21 cellular contexts compared by ENCODE assay signal in genomic region chr21:42988234-42988965, GRCh38. TPM values are rescaled to one million over a fixed set of nuclear protein-coding genes. Genes with fewer than 3 reads are reported as not detected.
A peak's percentile ranks its signal among the peaks of the same experiment; 100 is the strongest.
DNase-seq lines count a peak whose midpoint lies in the region; ATAC-seq, FAIRE-seq and TF ChIP-seq lines count a peak whose summit lies in the region.
"Had no signal": no experiment of that assay in that cellular context is flagged by ENCODE, and none has a peak within 500 bp of the region (broad histone marks: within the 10 kb centered on the region; RNA-seq: fewer than 3 reads in every experiment).

No MANE protein-coding gene starts in this region.

- H3K56ac ChIP-seq in IMR-90 (ENCODE audit: extremely low read depth, insufficient read depth, low read length) (no peak overlapping the region), H1 (replicated peaks; ENCODE audit: insufficient read length, low read depth, low read length) (no peak overlapping the region)

- H3K14ac ChIP-seq in IMR-90 (replicated peaks; ENCODE audit: low read depth, low read length) (peak overlapping the region; percentile 4), H1 (ENCODE audit: insufficient read length) (no peak overlapping the region)

- peak overlapping the region; percentile 62 for H2BK5ac ChIP-seq in IMR-90 (ENCODE audit: low read depth, low read length, poor library complexity, severe bottlenecking)
- H2BK5ac ChIP-seq in H1 (ENCODE audit: low read depth, low read length), result no peak overlapping the region

- H4K91ac ChIP-seq in IMR-90 (ENCODE audit: insufficient read depth, low read depth, low read length) (peak overlapping the region; percentile 67), H1 (replicated peaks; ENCODE audit: insufficient read length, low read length) (no peak overlapping the region)

- no peak overlapping the region for H3K4me2 ChIP-seq in GM23248 (ENCODE audit: unreplicated experiment)
- no peak overlapping the region for H3K4me2 ChIP-seq in IMR-90 (ENCODE audit: low read depth, low read length)
- no peak overlapping the region for H3K4me2 ChIP-seq in H1 (ENCODE audit: insufficient read depth in 1 of 2, low read depth in 2 of 2, low read length in 2 of 2)

- in situ Hi-C loops in GM23248 (cut with MboI) (no loop called here), IMR-90 (cut with MboI; ENCODE audit: low sequenced_read_pairs) (no loop called here)

- no peak overlapping the region for H2BK12ac ChIP-seq in H1 (ENCODE audit: low read depth, low read length)

- H2BK20ac ChIP-seq in IMR-90 (ENCODE audit: low read depth, low read length) (peak overlapping the region; percentile 6; the same call in 1 of the 2 replicates), H1 (ENCODE audit: low read length) (no peak overlapping the region)

- peak overlapping the region in 1 of 2 experiments; percentile 33; a peak in 2 of 4 replicates for H4K8ac ChIP-seq in IMR-90 (ENCODE audit: low read depth in 2 of 2, low read length in 2 of 2)
- peak overlapping the region; percentile 74 for H4K8ac ChIP-seq in H1 (ENCODE audit: extremely low read depth, insufficient read depth, low read length)

- H3K4me3 Mint-ChIP-seq in nephron progenitor cell, result no peak overlapping the region
- H3K4me3 Mint-ChIP-seq: CD4-positive, alpha-beta memory T cell; effector memory CD8-positive, alpha-beta T cell; T-helper 17 cell had no signal

- H3K9me2 ChIP-seq in GM23248 (ENCODE audit: insufficient read depth), result no peaks in the 10 kb centered on the region

- POLR2A ChIA-PET in IMR-90 (lab: Charles Lee; ENCODE audit: unreplicated experiment), result interaction anchor here (0.5 kb wide), 2 partner anchors 11 to 31 kb away, joined by 9 to 12 read pairs; no protein-coding TSS in a partner anchor
- POLR2A ChIA-PET in H1 (lab: Charles Lee; ENCODE audit: partially characterized antibody), result interaction anchor here (0.9 to 11.8 kb wide), 4 partner anchors 8 to 14 kb away, joined by 4 to 112 read pairs (median 10); partner anchors contain the start of gene PKNOX1

- TF ChIP-seq RAD21 in IMR-90 (IDR thresholded peaks at IDR 0.05; ENCODE audit: low read length) (no peak), H1 (IDR thresholded peaks at IDR 0.05 in 1 of 2, conservative IDR thresholded peaks at IDR 0.05 in 1 of 2; ENCODE audit: low read depth in 2 of 2, low read length in 2 of 2) (no peak)

- no peaks in the 10 kb centered on the region for H3K23me2 ChIP-seq in H1 (ENCODE audit: low read depth, low read length)

- no peak for TF ChIP-seq POLR2A in IMR-90 (IDR thresholded peaks at IDR 0.05; ENCODE audit: low read depth, low read length)
- no peak for TF ChIP-seq POLR2A in H1 (IDR thresholded peaks at IDR 0.05; ENCODE audit: control extremely low read depth in 1 of 2, low read depth in 2 of 2, low read length in 2 of 2)
- TF ChIP-seq POLR2A in Peyer's patch (IDR thresholded peaks at IDR 0.05), result no peak

- no peaks in the 10 kb centered on the region for H3K9me3 ChIP-seq in GM23248 (ENCODE audit: low read depth)
- no peaks in the 10 kb centered on the region for H3K9me3 ChIP-seq in IMR-90 (ENCODE audit: control insufficient read depth, insufficient read depth, low read length)
- no peaks in the 10 kb centered on the region for H3K9me3 ChIP-seq in H1 (ENCODE audit: insufficient read depth in 2 of 2, low read depth in 1 of 2, low read length in 1 of 2)
- H3K9me3 ChIP-seq in Peyer's patch, result no peaks in the 10 kb centered on the region
- H3K9me3 ChIP-seq: body of pancreas, ovary had no signal

- H3K4me3 ChIP-seq in GM23248 (no peak overlapping the region), IMR-90 (ENCODE audit: insufficient read depth, low read depth, low read length) (no peak overlapping the region), H1 (ENCODE audit: extremely low read depth in 1 of 4, insufficient read depth in 2 of 4, low read depth in 3 of 4, low read length in 4 of 4) (no peak overlapping the region), Peyer's patch (no peak overlapping the region)
- H3K4me3 ChIP-seq: body of pancreas, ovary had no signal

- peak overlapping the region; percentile 91 for H4K5ac ChIP-seq in IMR-90 (ENCODE audit: low read depth, low read length)
- H4K5ac ChIP-seq in H1 (ENCODE audit: insufficient read length, low read depth, low read length), result no peak overlapping the region

- H3K4me1 ChIP-seq in GM23248 (ENCODE audit: insufficient read depth) (peaks cover 24% of the 10 kb centered on the region), IMR-90 (ENCODE audit: control insufficient read depth, insufficient read depth, low read length) (peaks cover 34% of the 10 kb centered on the region), H1 (replicated peaks in 1 of 4; ENCODE audit: control insufficient read depth in 3 of 4, insufficient read depth in 4 of 4, low read length in 3 of 4) (peaks cover 0 to 4% (median 1%) of the 10 kb centered on the region in 4 experiments; a peak in 3 of 7 replicates), Peyer's patch (no peaks in the 10 kb centered on the region)

- no TSS peak for BruUV-seq in IMR-90 (replicated peaks; lab: Mats Ljungman, UMichigan)

- DNase-seq in GM23248 (peak; percentile 73), IMR-90 (peak; percentile 82), H1 (ENCODE audit: low read depth in 1 of 2, low spot score in 2 of 2) (no peak), nephron progenitor cell (peak; percentile 10), NCI-H146 treated with DMSO at 0.1 percent for 48 hours (lab: John Stamatoyannopoulos, UW; ENCODE audit: unreplicated experiment) (no peak), HUDEP-2 (lab: John Stamatoyannopoulos, UW; ENCODE audit: unreplicated experiment in 76 of 76) (no peak), Peyer's patch (no peak)
- DNase-seq: activated gamma-delta T cell; body of pancreas; CD4-positive, alpha-beta memory T cell; effector memory CD8-positive, alpha-beta T cell; EL; midbrain; NCI-H187; NCI-H526; ovary; stimulated activated naive CD8-positive, alpha-beta T cell treated with anti-CD3 and anti-CD28 coated beads, Interleukin-15, Interleukin-2, amounts not matched to agents 100 U/mL and 50 U/mL, for 24 hours; T-helper 17 cell had no signal

- H3K4me1 Mint-ChIP-seq in nephron progenitor cell, result peaks cover 61% of the 10 kb centered on the region

- no peak for FAIRE-seq in H1 (lab: Jason Lieb, UNC)
- FAIRE-seq: GM12892, keratinocyte, RCC 7860 had no signal

- H3K18ac ChIP-seq in IMR-90 (ENCODE audit: low read depth, low read length), result peak overlapping the region; percentile 86
- no peak overlapping the region for H3K18ac ChIP-seq in H1 (ENCODE audit: extremely low read depth, low read length)

- no peaks in the 10 kb centered on the region for H3K36me3 ChIP-seq in GM23248 (ENCODE audit: low read depth)
- H3K36me3 ChIP-seq in IMR-90 (ENCODE audit: control insufficient read depth, insufficient read depth, low read length), result no peaks in the 10 kb centered on the region
- H3K36me3 ChIP-seq in H1 (ENCODE audit: control insufficient read depth in 2 of 4, insufficient read depth in 4 of 4, low read length in 3 of 4), result peaks cover 0 to 3% (median 1%) of the 10 kb centered on the region in 4 experiments; a peak in 4 of 8 replicates
- no peaks in the 10 kb centered on the region for H3K36me3 ChIP-seq in Peyer's patch
- H3K36me3 ChIP-seq: ovary had no signal

- H3K27ac ChIP-seq in GM23248, result no peak overlapping the region
- peak overlapping the region; percentile 92 for H3K27ac ChIP-seq in IMR-90 (ENCODE audit: insufficient read depth, low read length)
- H3K27ac ChIP-seq in H1 (ENCODE audit: low read depth, low read length), result no peak overlapping the region
- H3K27ac ChIP-seq in Peyer's patch, result no peak overlapping the region
- H3K27ac ChIP-seq: body of pancreas, ovary had no signal

- peak overlapping the region; percentile 68 for H2AK9ac ChIP-seq in IMR-90 (replicated peaks; ENCODE audit: low read depth, low read length, poor library complexity)

- no peaks in the 10 kb centered on the region for H3K27me3 Mint-ChIP-seq in nephron progenitor cell (ENCODE audit: low read depth, poor library complexity)
- H3K27me3 Mint-ChIP-seq: CD4-positive, alpha-beta memory T cell; effector memory CD8-positive, alpha-beta T cell; T-helper 17 cell had no signal

- peaks cover 19% of the 10 kb centered on the region for H3F3A ChIP-seq in GM23248 (ENCODE audit: insufficient read depth)

- CTCF ChIA-PET in IMR-90 (lab: Yijun Ruan, JAX), result no interaction called here
- CTCF ChIA-PET in H1 (lab: Charles Lee; ENCODE audit: partially characterized antibody), result interaction anchor here (1.0 kb wide), 1 partner anchor 9 kb away, joined by 4 read pairs; no protein-coding TSS in a partner anchor

- H2AK5ac ChIP-seq in IMR-90 (ENCODE audit: low read depth, low read length), result peak overlapping the region; percentile 72
- H2AK5ac ChIP-seq in H1 (ENCODE audit: low read depth, low read length), result no peak overlapping the region

- intact Hi-C loops in IMR-90 (cut with micrococcal nuclease), result no loop called here

- peaks cover 32% of the 10 kb centered on the region for H3K9me1 ChIP-seq in IMR-90 (ENCODE audit: insufficient read depth, low read length)

- H3K23ac ChIP-seq in IMR-90 (ENCODE audit: low read depth, low read length) (no peak overlapping the region), H1 (ENCODE audit: insufficient read length) (no peak overlapping the region)

- WGBS in GM23248 (ENCODE audit: low coverage in 1 of 2, low lambda C conversion rate in 2 of 2, missing lambda C conversion rate in 2 of 2), 2 experiments, result 60 to 63% methylated on average over 9 to 11 of the region's 12 CpGs
- 94% methylated on average over 7 of the region's 12 CpGs; no CpG with 5 or more reads in 1 of the 2 experiments for whole genome bisulfite sequencing in IMR-90 (ENCODE audit: extremely low coverage in 2 of 2, insufficient read length in 1 of 2), 2 experiments
- 95% methylated on average over 11 of the region's 12 CpGs; no CpG with 5 or more reads in 1 of the 2 experiments for WGBS in H1 (ENCODE audit: extremely low coverage in 1 of 2, insufficient coverage in 1 of 2, insufficient read length in 1 of 2, insufficient replicate concordance in 2 of 2, low coverage in 1 of 2, low lambda C conversion rate in 2 of 2, missing lambda C conversion rate in 1 of 2), 2 experiments

- dilution Hi-C loops in IMR-90 (cut with HindIII; ENCODE audit: low sequenced_read_pairs, unreplicated experiment), result no loop called here

- H3K9ac ChIP-seq in GM23248, result no peak overlapping the region
- H3K9ac ChIP-seq in IMR-90 (ENCODE audit: low read depth, low read length), result no peak overlapping the region
- no peak overlapping the region for H3K9ac ChIP-seq in H1 (replicated peaks in 1 of 4; ENCODE audit: extremely low read depth in 1 of 4, low read depth in 3 of 4, low read length in 3 of 4)

- H3K79me2 ChIP-seq in GM23248 (ENCODE audit: insufficient read depth), result peaks cover 87% of the 10 kb centered on the region
- H3K79me2 ChIP-seq in H1 (ENCODE audit: control insufficient read depth in 1 of 2, insufficient read depth in 2 of 2, low read length in 2 of 2), result peaks cover 0 to 23% of the 10 kb centered on the region in 2 experiments; a peak in 2 of 4 replicates

- no peak for TF ChIP-seq EP300 in H1 (IDR thresholded peaks at IDR 0.05; ENCODE audit: borderline replicate concordance in 1 of 2, low read depth in 2 of 2, low read length in 2 of 2)

- no peaks in the 10 kb centered on the region for H3K27me3 ChIP-seq in GM23248 (replicated peaks; ENCODE audit: insufficient read depth)
- no peaks in the 10 kb centered on the region for H3K27me3 ChIP-seq in IMR-90 (ENCODE audit: control insufficient read depth, insufficient read depth, low read length)
- no peaks in the 10 kb centered on the region for H3K27me3 ChIP-seq in H1 (replicated peaks in 1 of 4; ENCODE audit: control insufficient read depth in 3 of 4, extremely low read depth in 1 of 4, insufficient read depth in 3 of 4, low read length in 3 of 4)
- no peaks in the 10 kb centered on the region for H3K27me3 ChIP-seq in Peyer's patch
- H3K27me3 ChIP-seq: body of pancreas, ovary had no signal

- ATAC-seq in IMR-90 (ENCODE audit: low read depth), result peak; percentile 64
- ATAC-seq: body of pancreas; effector memory CD8-positive, alpha-beta T cell; stimulated activated naive CD8-positive, alpha-beta T cell treated with anti-CD3 and anti-CD28 coated beads, Interleukin-15, Interleukin-2, amounts not matched to agents 100 U/mL and 50 U/mL, for 24 hours; T-helper 17 cell had no signal

- TF ChIP-seq CTCF in IMR-90 (conservative IDR thresholded peaks at IDR 0.05; ENCODE audit: low read depth, low read length), result no peak
- TF ChIP-seq CTCF in H1 (IDR thresholded peaks at IDR 0.05; ENCODE audit: control extremely low read depth in 1 of 3, insufficient read depth in 1 of 3, low read depth in 1 of 3, low read length in 3 of 3), result no peak
- no peak for TF ChIP-seq CTCF in nephron progenitor cell (IDR thresholded peaks at IDR 0.05)
- no peak for TF ChIP-seq CTCF in Peyer's patch (IDR thresholded peaks at IDR 0.05)

- peak overlapping the region; percentile 59 for H3K4ac ChIP-seq in IMR-90 (ENCODE audit: low read depth, low read length)
- H3K4ac ChIP-seq in H1 (replicated peaks; ENCODE audit: insufficient read length, low read depth, low read length), result no peak overlapping the region

- H2BK120ac ChIP-seq in IMR-90 (ENCODE audit: low read depth, low read length), result peak overlapping the region; percentile 41
- no peak overlapping the region for H2BK120ac ChIP-seq in H1 (replicated peaks; ENCODE audit: low read depth, low read length)

- H3K9me3 Mint-ChIP-seq in nephron progenitor cell, result no peaks in the 10 kb centered on the region
- H3K9me3 Mint-ChIP-seq: CD4-positive, alpha-beta memory T cell; effector memory CD8-positive, alpha-beta T cell had no signal

- H4K20me1 ChIP-seq in GM23248 (ENCODE audit: insufficient read depth) (no peaks in the 10 kb centered on the region), IMR-90 (ENCODE audit: insufficient read depth, low read length) (no peaks in the 10 kb centered on the region), H1 (replicated peaks in 1 of 2; ENCODE audit: control insufficient read depth in 1 of 2, insufficient read depth in 2 of 2, low read length in 2 of 2) (no peaks in the 10 kb centered on the region)

- H3K36me3 Mint-ChIP-seq in nephron progenitor cell (ENCODE audit: low read depth), result peaks cover 29% of the 10 kb centered on the region

- peak overlapping the region; percentile 88; the same call in 2 of the 3 replicates for H2BK15ac ChIP-seq in IMR-90 (ENCODE audit: low read depth, low read length)
- H2BK15ac ChIP-seq in H1 (ENCODE audit: low read length), result no peak overlapping the region

- peaks cover 46 to 79% of the 10 kb centered on the region in 2 experiments for H3K79me1 ChIP-seq in IMR-90 (ENCODE audit: low read depth in 1 of 2, low read length in 2 of 2)
- H3K79me1 ChIP-seq in H1 (ENCODE audit: low read depth, low read length), result no peaks in the 10 kb centered on the region

- H3K27ac Mint-ChIP-seq in nephron progenitor cell, result peak overlapping the region; percentile 96
- H3K27ac Mint-ChIP-seq: T-helper 17 cell had no signal

- no peak overlapping the region for H2AFZ ChIP-seq in GM23248
- peak overlapping the region; percentile 9 for H2AFZ ChIP-seq in IMR-90 (replicated peaks; ENCODE audit: low read length, poor library complexity)
- no peak overlapping the region for H2AFZ ChIP-seq in H1 (ENCODE audit: low read length)

RNA-seq across cellular contexts. Expression of gene PKNOX1, which starts 14.0 kb away (rescaled TPM):
- total RNA-seq in GM23248 (2014; rRNA removed; shearing (Covaris generic)), result 9.9 and 11.1 TPM in 2 replicates
- 25.9 and 28.2 TPM in 2 replicates for polyA plus RNA-seq in GM23248 (2016; fragmentation: Nextera tagmentation; extraction: Ambion mirVana)
- 35.0 and 48.3 TPM in 2 replicates for total RNA-seq in IMR-90 (2012; rRNA removed)
- 51.5 and 61.0 TPM in 2 replicates for polyA plus RNA-seq in IMR-90 (2012; rRNA removed)
- 12.0 and 47.8 TPM in 2 replicates for polyA plus RNA-seq in IMR-90 (2012; cell fraction: cytosol; rRNA removed)
- polyA plus RNA-seq in IMR-90 (2012; cell fraction: nucleus; rRNA removed; ENCODE audit: low replicate concordance), result 46.2 and 70.3 TPM in 2 replicates
- total RNA-seq in H1 (2021; fragmentation: NEBNext Ultra II Directional; extraction: Animal tissue kit (Norgen Biotek cat#: 25700)), result 31.3 and 31.9 TPM in 2 replicates
- 20.4 and 30.7 TPM in 2 replicates for polyA plus RNA-seq in H1 (2011; rRNA removed)
- 36.3 TPM for polyA plus RNA-seq in H1 (2011; cell fraction: cytosol; rRNA removed)
- polyA plus RNA-seq in H1 (2011; cell fraction: nucleus; rRNA removed), result 27.8 TPM
- 15.7 to 22.7 TPM (median 18.7 TPM) in 4 replicates for polyA plus RNA-seq in H1 (2012, experiment 1 of 2)
- 5.0 TPM for polyA plus RNA-seq in H1 (2012, experiment 2 of 2)
- polyA plus RNA-seq in H1 (2013, experiment 1 of 2), result 10.9 TPM
- 9.7 TPM for polyA plus RNA-seq in H1 (2013, experiment 2 of 2)
- 56.6 and 90.5 TPM in 2 replicates for polyA minus RNA-seq in H1 (2011; rRNA and poly(A)+ RNA removed)
- polyA minus RNA-seq in H1 (2011; cell fraction: cytosol; rRNA and poly(A)+ RNA removed), result 19.1 TPM
- 56.2 TPM for polyA minus RNA-seq in H1 (2011; cell fraction: nucleus; rRNA and poly(A)+ RNA removed)
- total RNA-seq in Peyer's patch, result 10 to 100 TPM in 3 of 4 donors, 1 to 10 TPM in 1; 7.4 to 28.1 (median 14.1) TPM

Comparison
In these comparisons a context has a peak if more than half of its experiments do, and no peak if none do; other contexts are left out.
1. DNase-seq: peak in GM23248 (single experiment), IMR-90 (single experiment) and nephron progenitor cell (single experiment); none in H1 (0 of 2), NCI-H146 treated with DMSO at 0.1 percent for 48 hours (single experiment), HUDEP-2 (0 of 76) and Peyer's patch (0 of 3).